In the genomic region with DNA sequence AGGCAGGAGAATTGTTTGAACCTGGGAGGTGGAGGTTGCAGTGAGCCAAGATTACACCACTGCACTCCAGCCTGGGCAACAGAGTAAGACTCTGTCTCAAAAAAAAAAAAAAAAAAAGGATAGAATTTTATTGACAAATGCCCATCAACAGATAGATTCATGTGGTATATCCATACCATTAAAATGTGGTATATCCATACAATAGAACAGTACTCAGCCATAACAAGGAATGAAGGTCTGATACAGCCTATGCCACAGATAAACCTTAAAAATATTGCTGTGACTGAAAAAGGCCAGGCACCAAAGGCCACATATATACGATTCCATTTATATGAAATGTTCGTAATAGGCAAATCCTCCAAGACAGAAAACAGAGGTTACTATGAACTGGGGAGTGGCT, we compare ENCODE assay signal across 34 cellular contexts.
"Had no signal": no experiment of that assay in that cellular context is flagged by ENCODE, and none has a peak within 500 bp of the region (broad histone marks: within the 10 kb centered on the region; RNA-seq: fewer than 3 reads in every experiment).

No MANE protein-coding gene starts in this region.

- H3K4me3 ChIP-seq: MG63 had no signal

- H3K9me3 ChIP-seq: MG63 had no signal

- H3K27me3 ChIP-seq: MG63 had no signal

- DNase-seq: Karpas-422, Kasumi-1, MG63, MM.1S, MV-4-11, NCI-H1048, NCI-H1092, NCI-H1092 treated with DMSO at 0.1 percent for 48 hours, NCI-H1105, NCI-H1105 treated with DMSO at 0.1 percent for 48 hours, NCI-H1417, NCI-H1417 treated with DMSO at 0.1 percent for 48 hours, NCI-H1436, NCI-H1436 treated with DMSO at 0.1 percent for 48 hours, NCI-H146, NCI-H1694, NCI-H1694 treated with DMSO at 0.1 percent for 48 hours, NCI-H187, NCI-H187 treated with DMSO at 0.1 percent for 48 hours, NCI-H1930, NCI-H2029, NCI-H2029 treated with DMSO at 0.1 percent for 48 hours, NCI-H2081, NCI-H2081 treated with DMSO at 0.1 percent for 48 hours, NCI-H2107, NCI-H2171, NCI-H2171 treated with DMSO at 0.1 percent for 48 hours, NCI-H2227 treated with DMSO at 0.1 percent for 48 hours, NCI-H226, NCI-H345, NCI-H446, NCI-H446 treated with DMSO at 0.1 percent for 48 hours, NCI-H510A, NCI-H510A treated with DMSO at 0.1 percent for 48 hours had no signal
